ENCODE assay signal across 9 cellular contexts in genomic region chr14:76863724-76864407, GRCh38. TPM values are rescaled to one million over a fixed set of nuclear protein-coding genes. Genes with fewer than 3 reads are reported as not detected.
DNase-seq lines count a peak whose midpoint lies in the region; ATAC-seq and TF ChIP-seq lines count a peak whose summit lies in the region.
"Had no signal": no experiment of that assay in that cellular context is flagged by ENCODE, and none has a peak within 500 bp of the region (broad histone marks: within the 10 kb centered on the region; RNA-seq: fewer than 3 reads in every experiment).

No MANE protein-coding gene starts in this region.

- H3K27me3 ChIP-seq in Peyer's patch (no peaks in the 10 kb centered on the region), heart right ventricle (no peaks in the 10 kb centered on the region), WERI-Rb-1 (ENCODE audit: insufficient read depth, low read depth, severe bottlenecking) (no peaks in the 10 kb centered on the region)

- peak; percentile 41 to 60 for DNase-seq in NCI-H2081 (lab: John Stamatoyannopoulos, UW)
- no peak for DNase-seq in NCI-H2081 treated with DMSO at 0.1 percent for 48 hours (lab: John Stamatoyannopoulos, UW)
- DNase-seq in Peyer's patch: peak in 2 of 3 donors; percentile 19 to 53
- DNase-seq in heart right ventricle: peak; percentile 48 to 86
- peak; percentile 15 for DNase-seq in stimulated activated naive CD8-positive, alpha-beta T cell treated with anti-CD3 and anti-CD28 coated beads, Interleukin-15, Interleukin-2, amounts not matched to agents 100 U/mL and 50 U/mL, for 24 hours
- no peak for DNase-seq in WERI-Rb-1
- DNase-seq in activated effector memory CD4-positive, alpha-beta T cell treated with anti-CD3 and anti-CD28 coated beads, Interleukin-2, amount 50 U/mL, for 16 hours: no peak

- H3K9me3 ChIP-seq in Peyer's patch (no peaks in the 10 kb centered on the region), heart right ventricle (no peaks in the 10 kb centered on the region), WERI-Rb-1 (ENCODE audit: severe bottlenecking) (no peaks in the 10 kb centered on the region)
- H3K9me3 ChIP-seq: A549 had no signal

- no peaks in the 10 kb centered on the region for H3K4me1 ChIP-seq in Peyer's patch
- peaks cover 8 to 70% (median 51%) of the 10 kb centered on the region in 9 donors for H3K4me1 ChIP-seq in heart right ventricle
- H3K4me1 ChIP-seq: A549 had no signal

- 23 to 28% methylated on average over 15 of the region's 15 CpGs for WGBS in heart right ventricle, 2 donors

- TF ChIP-seq CTCF in Peyer's patch (IDR thresholded peaks at IDR 0.05) (no peak), heart right ventricle (IDR thresholded peaks at IDR 0.05) (no peak), WERI-Rb-1 (IDR thresholded peaks at IDR 0.05; ENCODE audit: low read depth, low read length) (no peak)

- H3K27ac ChIP-seq in Peyer's patch (peak overlapping the region in 2 of 4 donors; percentile 54 to 64), heart right ventricle (peak overlapping the region; percentile 36 to 92 (median 84)), WERI-Rb-1 (no peak overlapping the region)
- H3K27ac ChIP-seq: A549 had no signal

- ATAC-seq in heart right ventricle (peak; percentile 79 to 93 (median 90)), HG03097 (IDR thresholded peaks at IDR 0.05; ENCODE audit: low FRiP score, unreplicated experiment) (no peak)
- peak; percentile 38 for ATAC-seq in stimulated activated naive CD8-positive, alpha-beta T cell treated with anti-CD3 and anti-CD28 coated beads, Interleukin-15, Interleukin-2, amounts not matched to agents 100 U/mL and 50 U/mL, for 24 hours
- ATAC-seq: A549 had no signal

- no peak for TF ChIP-seq POLR2A in Peyer's patch (IDR thresholded peaks at IDR 0.05)

- H3K4me3 ChIP-seq in Peyer's patch (no peak overlapping the region), heart right ventricle (peak overlapping the region in 8 of 10 donors; percentile 21 to 56 (median 43)), WERI-Rb-1 (ENCODE audit: low read depth, low read length) (no peak overlapping the region)
- H3K4me3 ChIP-seq: A549 had no signal

- intact Hi-C loops in heart right ventricle (cut with DNase I): loop anchor here in 2 of 10 donors (2.0 to 10.0 kb wide), 3 partner anchors 19 to 149 kb away; partner anchors contain the start of gene ANGEL1 (in 1 of the 2)

- no peaks in the 10 kb centered on the region for H3K36me3 ChIP-seq in Peyer's patch
- no peaks in the 10 kb centered on the region for H3K36me3 ChIP-seq in heart right ventricle
- no peaks in the 10 kb centered on the region for H3K36me3 ChIP-seq in WERI-Rb-1

RNA-seq across cellular contexts. Expression of gene LRRC74A, which starts 37.7 kb away (rescaled TPM):
- total RNA-seq in Peyer's patch (not detected), heart right ventricle (not detected)
- not detected for polyA plus RNA-seq in heart right ventricle
- polyA plus RNA-seq: A549 had no signal

RNA-seq across cellular contexts. Expression of gene ANGEL1, which starts 51.2 kb away (rescaled TPM):
- total RNA-seq in Peyer's patch (10 to 100 TPM in 3 of 4 donors, 1 to 10 TPM in 1; 9.8 to 15.7 (median 13.0) TPM), heart right ventricle (10 to 100 TPM in 8 of 10 donors, 1 to 10 TPM in 2; 9.2 to 17.1 (median 12.9) TPM)
- 1 to 10 TPM; 5.5 to 9.9 TPM for polyA plus RNA-seq in heart right ventricle

Comparison
In these comparisons a context has a peak if more than half of its experiments do, and no peak if none do; other contexts are left out.
1. DNase-seq: peak in NCI-H2081 (2 of 2), Peyer's patch (2 of 3), heart right ventricle (2 of 2) and stimulated activated naive CD8-positive, alpha-beta T cell treated with anti-CD3 and anti-CD28 coated beads, Interleukin-15, Interleukin-2, amounts not matched to agents 100 U/mL and 50 U/mL, for 24 hours (single experiment); none in NCI-H2081 treated with DMSO at 0.1 percent for 48 hours (single experiment), WERI-Rb-1 (single experiment) and activated effector memory CD4-positive, alpha-beta T cell treated with anti-CD3 and anti-CD28 coated beads, Interleukin-2, amount 50 U/mL, for 16 hours (single experiment).
2. H3K4me3 ChIP-seq: peak in heart right ventricle (8 of 10); none in Peyer's patch (0 of 4) and WERI-Rb-1 (single experiment).